In genomic region chr18:22858121-22858520, GRCh38 we compare ENCODE assay signal across 15 cellular contexts.
"Had no signal": no experiment of that assay in that cellular context is flagged by ENCODE, and none has a peak within 500 bp of the region (broad histone marks: within the 10 kb centered on the region; RNA-seq: fewer than 3 reads in every experiment).

No MANE protein-coding gene starts in this region.

- H3K4me1 ChIP-seq: gastrocnemius medialis, heart right ventricle, psoas muscle, right lobe of liver, tibial nerve, upper lobe of right lung had no signal

- H3K9me3 ChIP-seq: gastrocnemius medialis, heart right ventricle, mucosa of descending colon, neutrophil, psoas muscle, right lobe of liver, suprapubic skin, tibial nerve, upper lobe of right lung had no signal

- H3K36me3 ChIP-seq: gastrocnemius medialis, heart right ventricle, neutrophil, right lobe of liver, suprapubic skin, tibial nerve, upper lobe of right lung had no signal

- DNase-seq: gastrocnemius medialis; heart right ventricle; hypothalamus; mucosa of descending colon; naive thymus-derived CD8-positive, alpha-beta T cell; psoas muscle; retina; right lobe of liver; stimulated activated CD4-positive, alpha-beta T cell treated with anti-CD3 and anti-CD28 coated beads, Interleukin-4, amount 100 ng/mL, for 1 hour; stimulated activated CD8-positive, alpha-beta memory T cell treated with anti-CD3 and anti-CD28 coated beads, Interleukin-4, amount 100 ng/mL, for 48 hours; stimulated activated naive CD8-positive, alpha-beta T cell treated with anti-CD3 and anti-CD28 coated beads, Interleukin-15, Interleukin-2, amounts not matched to agents 100 U/mL and 50 U/mL, for 24 hours; upper lobe of right lung had no signal

- H3K27ac ChIP-seq: gastrocnemius medialis, heart right ventricle, neutrophil, psoas muscle, right lobe of liver, tibial nerve, upper lobe of right lung had no signal

- H3K27me3 ChIP-seq: gastrocnemius medialis, neutrophil, right lobe of liver, suprapubic skin, tibial nerve, upper lobe of right lung had no signal

- H3K4me3 ChIP-seq: gastrocnemius medialis, heart right ventricle, mucosa of descending colon, psoas muscle, right lobe of liver, suprapubic skin, tibial nerve, upper lobe of right lung had no signal
